Comparison of ENCODE assay signal across 9 cellular contexts in the genomic region with DNA sequence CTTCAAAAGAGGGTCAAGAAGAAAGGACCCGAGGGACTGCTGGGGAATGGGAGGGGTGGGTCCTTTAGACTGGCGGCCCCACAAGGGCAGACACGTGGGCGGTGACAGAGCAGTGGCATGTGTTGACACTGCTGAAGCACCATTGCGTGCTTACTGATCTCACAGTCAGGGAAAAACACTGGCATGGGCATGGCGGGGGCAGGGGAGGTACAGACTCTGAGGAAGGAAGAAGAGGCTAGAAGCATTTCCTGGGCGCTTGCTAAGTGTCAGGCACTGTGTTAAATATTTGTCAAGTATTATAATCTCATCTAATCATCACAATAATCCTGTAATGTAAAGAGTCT.
A peak's percentile ranks its signal among the peaks of the same experiment; 100 is the strongest.
DNase-seq lines count a peak whose midpoint lies in the region; ATAC-seq and TF ChIP-seq lines count a peak whose summit lies in the region.
"Had no signal": no experiment of that assay in that cellular context is flagged by ENCODE, and none has a peak within 500 bp of the region (broad histone marks: within the 10 kb centered on the region; RNA-seq: fewer than 3 reads in every experiment).

No MANE protein-coding gene starts in this region.

- H3K4me1 ChIP-seq in CD4-positive, CD25-positive, alpha-beta regulatory T cell (ENCODE audit: control insufficient read depth, insufficient read depth, low read length, poor library complexity, severe bottlenecking), result peaks cover 12% of the 10 kb centered on the region
- H3K4me1 ChIP-seq in transverse colon, result peaks cover 0 to 3% (median 0%) of the 10 kb centered on the region in 4 donors

- TF ChIP-seq CTCF in transverse colon (IDR thresholded peaks at IDR 0.05), result no peak

- in situ Hi-C loops in transverse colon (cut with MboI; ENCODE audit: low pct_ligation_motif_present in 1 of 4, low pct_unique_long_range_greater_than_20kb in 1 of 4, low sequenced_read_pairs in 3 of 4), result no loop called here

- ATAC-seq in CD4-positive, CD25-positive, alpha-beta regulatory T cell (ENCODE audit: low read depth in 2 of 2), result peak; percentile 46 to 47
- ATAC-seq in GM18511 (IDR thresholded peaks at IDR 0.05; ENCODE audit: unreplicated experiment) (no peak), HG03565 (IDR thresholded peaks at IDR 0.05; ENCODE audit: unreplicated experiment) (no peak)

- H3K27me3 ChIP-seq in CD4-positive, CD25-positive, alpha-beta regulatory T cell (ENCODE audit: control insufficient read depth, insufficient read depth, low read length), result no peaks in the 10 kb centered on the region
- no peaks in the 10 kb centered on the region for H3K27me3 ChIP-seq in transverse colon

- peak in 1 of 3 donors; percentile 68 for DNase-seq in CD4-positive, CD25-positive, alpha-beta regulatory T cell
- DNase-seq in NCI-H2029 treated with DMSO at 0.1 percent for 48 hours (lab: John Stamatoyannopoulos, UW) (peak; percentile 96), midbrain (lab: John Stamatoyannopoulos, UW) (peak; percentile 9), NOMO-1 treated with DMSO at 0.1 percent for 48 hours (lab: John Stamatoyannopoulos, UW; ENCODE audit: unreplicated experiment) (no peak), transverse colon (no peak)
- DNase-seq in activated naive CD8-positive, alpha-beta T cell treated with anti-CD3 and anti-CD28 coated beads for 36 hours, result peak; percentile 42
- DNase-seq: NCI-H774 had no signal

- TF ChIP-seq POLR2A in transverse colon (IDR thresholded peaks at IDR 0.05), result no peak

- WGBS in transverse colon (ENCODE audit: low coverage in 1 of 2), 2 donors, result 56 to 71% methylated on average over 1 to 7 of the region's 7 CpGs

- H3K27ac Mint-ChIP-seq in CD4-positive, CD25-positive, alpha-beta regulatory T cell, result peak overlapping the region; percentile 12 to 89 (median 65)
- peak overlapping the region; percentile 75 for H3K27ac Mint-ChIP-seq in activated naive CD8-positive, alpha-beta T cell treated with anti-CD3 and anti-CD28 coated beads for 36 hours

- H3K4me1 Mint-ChIP-seq in CD4-positive, CD25-positive, alpha-beta regulatory T cell, result peaks cover 13 to 52% (median 23%) of the 10 kb centered on the region in 4 donors
- H3K4me1 Mint-ChIP-seq in activated naive CD8-positive, alpha-beta T cell treated with anti-CD3 and anti-CD28 coated beads for 36 hours, result peaks cover 55% of the 10 kb centered on the region

- no peaks in the 10 kb centered on the region for H3K27me3 Mint-ChIP-seq in CD4-positive, CD25-positive, alpha-beta regulatory T cell
- H3K27me3 Mint-ChIP-seq in activated naive CD8-positive, alpha-beta T cell treated with anti-CD3 and anti-CD28 coated beads for 36 hours, result no peaks in the 10 kb centered on the region

- H3K9me3 Mint-ChIP-seq in CD4-positive, CD25-positive, alpha-beta regulatory T cell, result no peaks in the 10 kb centered on the region
- no peaks in the 10 kb centered on the region for H3K9me3 Mint-ChIP-seq in activated naive CD8-positive, alpha-beta T cell treated with anti-CD3 and anti-CD28 coated beads for 36 hours

- no peak for TF ChIP-seq EP300 in transverse colon (IDR thresholded peaks at IDR 0.05; ENCODE audit: low read depth)

- no peaks in the 10 kb centered on the region for H3K9me3 ChIP-seq in CD4-positive, CD25-positive, alpha-beta regulatory T cell (ENCODE audit: control insufficient read depth in 2 of 2, low read length in 2 of 2)
- no peaks in the 10 kb centered on the region for H3K9me3 ChIP-seq in transverse colon

- H3K4me3 Mint-ChIP-seq in CD4-positive, CD25-positive, alpha-beta regulatory T cell, result peak overlapping the region in 2 of 4 donors; percentile 2 to 57
- no peak overlapping the region for H3K4me3 Mint-ChIP-seq in activated naive CD8-positive, alpha-beta T cell treated with anti-CD3 and anti-CD28 coated beads for 36 hours

- H3K4me3 ChIP-seq in CD4-positive, CD25-positive, alpha-beta regulatory T cell (ENCODE audit: low read depth, low read length), result no peak overlapping the region
- no peak overlapping the region for H3K4me3 ChIP-seq in transverse colon

- H3K36me3 ChIP-seq in CD4-positive, CD25-positive, alpha-beta regulatory T cell (ENCODE audit: control insufficient read depth, insufficient read depth, low read length), result no peaks in the 10 kb centered on the region
- H3K36me3 ChIP-seq in transverse colon, result no peaks in the 10 kb centered on the region

- H3K36me3 Mint-ChIP-seq in CD4-positive, CD25-positive, alpha-beta regulatory T cell, result peaks cover 3% of the 10 kb centered on the region
- H3K36me3 Mint-ChIP-seq in activated naive CD8-positive, alpha-beta T cell treated with anti-CD3 and anti-CD28 coated beads for 36 hours, result peaks cover 50% of the 10 kb centered on the region

- intact Hi-C loops in transverse colon (cut with DNase I; ENCODE audit: low total_unique reads), result no loop called here

- no peak overlapping the region for H3K27ac ChIP-seq in CD4-positive, CD25-positive, alpha-beta regulatory T cell (ENCODE audit: insufficient read depth, low read length, poor library complexity, severe bottlenecking)
- H3K27ac ChIP-seq in transverse colon, result no peak overlapping the region

Comparison
In these comparisons a context has a peak if more than half of its experiments do, and no peak if none do; other contexts are left out.
1. ATAC-seq: peak in CD4-positive, CD25-positive, alpha-beta regulatory T cell (2 of 2); none in GM18511 (single experiment) and HG03565 (single experiment).
2. DNase-seq: peak in NCI-H2029 treated with DMSO at 0.1 percent for 48 hours (single experiment), activated naive CD8-positive, alpha-beta T cell treated with anti-CD3 and anti-CD28 coated beads for 36 hours (single experiment) and midbrain (single experiment); none in NOMO-1 treated with DMSO at 0.1 percent for 48 hours (single experiment) and transverse colon (single experiment).